In the genomic region with DNA sequence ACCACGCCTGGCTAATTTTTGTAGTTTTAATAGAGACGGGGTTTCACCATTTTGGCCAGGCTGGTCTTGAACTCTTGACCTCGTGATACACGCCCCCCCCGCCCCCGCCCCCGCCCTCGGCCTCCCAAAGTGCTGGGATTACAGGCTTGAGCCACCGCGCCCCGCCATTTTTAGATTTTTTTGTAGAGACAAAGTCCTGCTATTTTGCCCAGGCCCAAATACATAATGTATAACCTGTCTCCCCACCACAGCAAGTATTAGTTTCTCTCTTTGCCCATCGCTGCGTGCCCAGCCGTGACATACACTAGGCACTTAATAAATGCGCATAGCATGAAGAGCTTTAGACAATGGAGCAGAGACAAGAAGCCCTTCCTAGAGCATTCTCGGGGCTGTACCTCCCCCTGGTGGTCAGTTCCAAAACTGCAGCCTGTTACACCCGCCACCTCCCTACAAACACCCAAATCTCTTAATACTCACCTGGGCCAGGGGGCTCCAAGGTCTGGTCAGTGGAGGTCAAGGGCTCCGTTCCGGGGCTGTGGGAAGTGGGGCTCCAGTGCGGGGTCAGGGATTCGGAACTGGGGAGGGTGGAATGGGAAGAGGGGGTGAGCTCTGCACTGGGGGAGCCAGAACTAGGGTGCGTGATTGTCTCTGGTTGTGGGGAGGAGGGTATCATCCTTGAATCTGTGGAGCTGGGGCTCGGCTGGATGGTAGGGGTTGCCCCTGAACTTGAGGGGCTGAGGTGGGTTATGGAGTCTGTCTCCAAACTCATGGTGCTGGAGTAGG, we compare ENCODE assay signal across 1 cellular context.
TF ChIP-seq lines count a peak whose summit lies in the region.

No MANE protein-coding gene starts in this region.

TF ChIP-seq in H1, 55 proteins besides CTCF, POLR2A, EP300 and RAD21:
- TF ChIP-seq CHD2 (IDR thresholded peaks at IDR 0.05; ENCODE audit: low read length) (0 out of 2 replicates have a peak, but pooled peaks have one; percentile 26), GTF2F1 (IDR thresholded peaks at IDR 0.05; ENCODE audit: borderline replicate concordance, low read depth, low read length) (no peak), KDM1A (IDR thresholded peaks at IDR 0.05; ENCODE audit: borderline replicate concordance, low read length) (peak; percentile 37; the same call in 1 of the 2 replicates), POU5F1 (IDR thresholded peaks at IDR 0.05; ENCODE audit: low read depth, low read length) (0 out of 2 replicates have a peak, but pooled peaks have one; percentile 22), ATF2 (IDR thresholded peaks at IDR 0.05; ENCODE audit: low read length) (peak; percentile 40; the same call in 1 of the 2 replicates)
- TF ChIP-seq, protein P1, sequence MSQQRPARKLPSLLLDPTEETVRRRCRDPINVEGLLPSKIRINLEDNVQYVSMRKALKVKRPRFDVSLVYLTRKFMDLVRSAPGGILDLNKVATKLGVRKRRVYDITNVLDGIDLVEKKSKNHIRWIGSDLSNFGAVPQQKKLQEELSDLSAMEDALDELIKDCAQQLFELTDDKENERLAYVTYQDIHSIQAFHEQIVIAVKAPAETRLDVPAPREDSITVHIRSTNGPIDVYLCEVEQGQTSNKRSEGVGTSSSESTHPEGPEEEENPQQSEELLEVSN (IDR thresholded peaks at IDR 0.05), result no peak
